28 cellular contexts compared by ENCODE assay signal in genomic region chr6:115691433-115691832, GRCh38.
"Had no signal": no experiment of that assay in that cellular context is flagged by ENCODE, and none has a peak within 500 bp of the region (broad histone marks: within the 10 kb centered on the region; RNA-seq: fewer than 3 reads in every experiment).

No MANE protein-coding gene starts in this region.

- H3K4me1 ChIP-seq: esophagus squamous epithelium, gastroesophageal sphincter, heart right ventricle had no signal

- H3K4me3 ChIP-seq: esophagus squamous epithelium, gastroesophageal sphincter, heart right ventricle had no signal

- DNase-seq: activated B cell treated with CpG ODN at 0.5 μM for 24 hours; activated CD4-positive, alpha-beta T cell treated with anti-CD3 and anti-CD28 coated beads for 48 hours; activated CD4-positive, alpha-beta T cell treated with anti-CD3 and anti-CD28 coated beads, Interleukin-2, amount 50 U/mL, for 1 hour; activated CD4-positive, alpha-beta T cell treated with anti-CD3 and anti-CD28 coated beads, Interleukin-2, amount 50 U/mL, for 48 hours; activated CD8-positive, alpha-beta memory T cell treated with anti-CD3 and anti-CD28 coated beads for 24 hours; activated CD8-positive, alpha-beta T cell treated with anti-CD3 and anti-CD28 coated beads for 36 hours; activated effector memory CD4-positive, alpha-beta T cell treated with Interleukin-2 at 50 U/mL for 16 hours; activated gamma-delta T cell treated with Interleukin-2 at 50 U/mL for 16 hours; activated naive CD4-positive, alpha-beta T cell treated with anti-CD3 and anti-CD28 coated beads, Interleukin-2, amount 50 U/mL, for 16 hours; activated naive CD4-positive, alpha-beta T cell treated with Interleukin-2 at 50 U/mL for 16 hours; activated T-cell treated with anti-CD3 and anti-CD28 coated beads, Interleukin-2, amount 50 U/mL, for 4 hours; amniotic stem cell; brain microvascular endothelial cell; caudate nucleus; cortex of kidney; dermis blood vessel endothelial cell; effector CD4-positive, alpha-beta T cell; effector memory CD8-positive, alpha-beta T cell; esophagus squamous epithelium; foreskin melanocyte; heart right ventricle; T-helper 1 cell; T-helper 17 cell; T1000; WERI-Rb-1 had no signal

- H3K27ac ChIP-seq: brain microvascular endothelial cell, esophagus squamous epithelium, gastroesophageal sphincter, heart right ventricle, WERI-Rb-1 had no signal

- H3K9me3 ChIP-seq: esophagus squamous epithelium, gastroesophageal sphincter had no signal

- H3K27me3 ChIP-seq: brain microvascular endothelial cell, esophagus squamous epithelium, gastroesophageal sphincter, heart right ventricle had no signal

- H3K36me3 ChIP-seq: brain microvascular endothelial cell, esophagus squamous epithelium, gastroesophageal sphincter, heart right ventricle, WERI-Rb-1 had no signal

- ATAC-seq: activated CD4-positive, CD25-positive, alpha-beta regulatory T cell treated with anti-CD3 and anti-CD28 coated beads, Interleukin-2, amount 50 U/mL, for 24 hours; activated CD8-positive, alpha-beta T cell treated with anti-CD3 and anti-CD28 coated beads for 36 hours; activated T-cell treated with anti-CD3 and anti-CD28 coated beads, Interleukin-2, amount 50 U/mL, for 4 hours; activated T-helper 17 cell treated with anti-CD3 and anti-CD28 coated beads, Interleukin-2, amount 50 U/mL, for 72 hours; effector memory CD8-positive, alpha-beta T cell; gastroesophageal sphincter; heart right ventricle; T-helper 17 cell had no signal
